ENCODE assay signal across 15 cellular contexts in the genomic region with DNA sequence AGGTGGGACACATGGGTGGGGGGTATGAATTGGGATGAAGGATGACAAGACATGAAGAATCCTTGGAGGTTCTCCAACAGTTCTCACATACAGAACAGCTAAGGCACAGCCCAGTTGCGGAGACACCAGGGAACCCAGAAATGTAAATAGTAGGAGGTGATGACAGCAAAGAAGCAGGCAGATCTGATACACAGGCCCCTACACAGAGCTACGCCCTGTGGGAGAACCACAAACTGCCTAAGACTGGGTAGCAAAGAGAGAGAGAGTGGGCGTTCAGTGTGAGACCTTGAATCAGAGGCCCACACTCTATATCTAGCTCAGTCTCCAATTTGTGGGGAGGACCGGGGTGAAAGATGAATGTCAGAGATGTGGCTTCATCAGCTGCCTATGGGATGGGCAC. TPM values are rescaled to one million over a fixed set of nuclear protein-coding genes. Genes with fewer than 3 reads are reported as not detected.
DNase-seq lines count a peak whose midpoint lies in the region; ATAC-seq and TF ChIP-seq lines count a peak whose summit lies in the region.
"Had no signal": no experiment of that assay in that cellular context is flagged by ENCODE, and none has a peak within 500 bp of the region (broad histone marks: within the 10 kb centered on the region; RNA-seq: fewer than 3 reads in every experiment).

No MANE protein-coding gene starts in this region.

- H3F3A ChIP-seq in neural progenitor cell (ENCODE audit: low read depth): no peaks in the 10 kb centered on the region

- H3K27me3 ChIP-seq in neural progenitor cell: no peaks in the 10 kb centered on the region
- H3K27me3 ChIP-seq: cardiac muscle cell had no signal

- no peaks in the 10 kb centered on the region for H3K36me3 ChIP-seq in neural progenitor cell
- H3K36me3 ChIP-seq: cardiac muscle cell, tibial artery had no signal

- no peak overlapping the region for H3K27ac Mint-ChIP-seq in activated CD4-positive, alpha-beta T cell treated with anti-CD3 and anti-CD28 coated beads, Interleukin-2, amount 10 ng/mL, durations not matched to agents 7 days and 5 days
- peak overlapping the region; percentile 1 for H3K27ac Mint-ChIP-seq in stimulated activated memory B cell treated with anti-CD40 and anti-IgM and Interleukin-4, amounts not matched to agents 10 μg/mL and 1 μg/mL and 100 μg/mL, for 72 hours
- H3K27ac Mint-ChIP-seq in osteocyte (ENCODE audit: unreplicated experiment): no peak overlapping the region
- no peak overlapping the region for H3K27ac Mint-ChIP-seq in neural progenitor cell

- no peak overlapping the region for H3K4me3 Mint-ChIP-seq in activated CD4-positive, alpha-beta T cell treated with anti-CD3 and anti-CD28 coated beads, Interleukin-2, amount 10 ng/mL, durations not matched to agents 7 days and 5 days
- no peak overlapping the region for H3K4me3 Mint-ChIP-seq in stimulated activated memory B cell treated with anti-CD40 and anti-IgM and Interleukin-4, amounts not matched to agents 10 μg/mL and 1 μg/mL and 100 μg/mL, for 72 hours
- H3K4me3 Mint-ChIP-seq in osteocyte (ENCODE audit: unreplicated experiment) (no peak overlapping the region), neural progenitor cell (no peak overlapping the region)

- H3K9me3 Mint-ChIP-seq in activated CD4-positive, alpha-beta T cell treated with anti-CD3 and anti-CD28 coated beads, Interleukin-2, amount 10 ng/mL, durations not matched to agents 7 days and 5 days: no peaks in the 10 kb centered on the region
- no peaks in the 10 kb centered on the region for H3K9me3 Mint-ChIP-seq in stimulated activated memory B cell treated with anti-CD40 and anti-IgM and Interleukin-4, amounts not matched to agents 10 μg/mL and 1 μg/mL and 100 μg/mL, for 72 hours
- H3K9me3 Mint-ChIP-seq in osteocyte (ENCODE audit: unreplicated experiment) (no peaks in the 10 kb centered on the region), neural progenitor cell (no peaks in the 10 kb centered on the region)

- H3K4me1 ChIP-seq in neural progenitor cell: peaks cover under 1% of the 10 kb centered on the region

- H3K9me3 ChIP-seq in neural progenitor cell (ENCODE audit: low read depth): no peaks in the 10 kb centered on the region
- H3K9me3 ChIP-seq: tibial artery had no signal

- H2AFZ ChIP-seq in neural progenitor cell (replicated peaks): no peak overlapping the region

- H3K27me3 Mint-ChIP-seq in activated CD4-positive, alpha-beta T cell treated with anti-CD3 and anti-CD28 coated beads, Interleukin-2, amount 10 ng/mL, durations not matched to agents 7 days and 5 days: no peaks in the 10 kb centered on the region
- no peaks in the 10 kb centered on the region for H3K27me3 Mint-ChIP-seq in stimulated activated memory B cell treated with anti-CD40 and anti-IgM and Interleukin-4, amounts not matched to agents 10 μg/mL and 1 μg/mL and 100 μg/mL, for 72 hours
- H3K27me3 Mint-ChIP-seq in osteocyte (ENCODE audit: unreplicated experiment) (no peaks in the 10 kb centered on the region), neural progenitor cell (ENCODE audit: insufficient read depth, low read depth) (peaks cover 2% of the 10 kb centered on the region)

- H3K27ac ChIP-seq in neural progenitor cell: no peak overlapping the region
- H3K27ac ChIP-seq: cardiac muscle cell, tibial artery had no signal

- peak; percentile 67 for DNase-seq in activated CD4-positive, alpha-beta T cell treated with anti-CD3 and anti-CD28 coated beads for 48 hours
- no peak for DNase-seq in activated CD4-positive, alpha-beta T cell treated with anti-CD3 and anti-CD28 coated beads, Interleukin-2, amount 10 ng/mL, durations not matched to agents 7 days and 5 days
- peak; percentile 68 for DNase-seq in activated CD8-positive, alpha-beta memory T cell treated with anti-CD3 and anti-CD28 coated beads, Interleukin-2, amount 50 U/mL, for 48 hours
- DNase-seq in foreskin fibroblast (peak; percentile 37 to 55), osteocyte (ENCODE audit: extremely low spot score, unreplicated experiment) (no peak), neural progenitor cell (ENCODE audit: low spot score) (no peak), HPDE6-E6E7 (ENCODE audit: extremely low spot score) (no peak)
- DNase-seq: DMS79, hippocampal formation, NCI-H2081 treated with DMSO at 0.1 percent for 48 hours, occipital lobe, SW 1271, tibial artery had no signal

- POLR2A ChIA-PET in activated CD4-positive, alpha-beta T cell treated with anti-CD3 and anti-CD28 coated beads, Interleukin-2, amount 10 ng/mL, durations not matched to agents 7 days and 5 days (lab: Charles Lee): interaction anchor here (0.6 kb wide), 1 partner anchor 410 kb away, joined by 3 read pairs; a partner anchor contains a TSS

- no peak overlapping the region for H3K9ac ChIP-seq in neural progenitor cell

- CTCF ChIA-PET in activated CD4-positive, alpha-beta T cell treated with anti-CD3 and anti-CD28 coated beads, Interleukin-2, amount 10 ng/mL, durations not matched to agents 7 days and 5 days (lab: Charles Lee): interaction anchor here (0.6 to 4.2 kb wide), 9 partner anchors 8 to 417 kb away, joined by 3 to 21 read pairs (median 3); a partner anchor contains a TSS

- H3K4me2 ChIP-seq in neural progenitor cell: no peak overlapping the region

- no peak for ATAC-seq in stimulated activated memory B cell treated with anti-CD40 and anti-IgM and Interleukin-4, amounts not matched to agents 10 μg/mL and 1 μg/mL and 100 μg/mL, for 72 hours

- no peaks in the 10 kb centered on the region for H4K20me1 ChIP-seq in neural progenitor cell (ENCODE audit: low read depth)

- H3K79me2 ChIP-seq in neural progenitor cell (ENCODE audit: low read depth): no peaks in the 10 kb centered on the region

- H3K4me1 Mint-ChIP-seq in activated CD4-positive, alpha-beta T cell treated with anti-CD3 and anti-CD28 coated beads, Interleukin-2, amount 10 ng/mL, durations not matched to agents 7 days and 5 days: peaks cover 37% of the 10 kb centered on the region
- H3K4me1 Mint-ChIP-seq in stimulated activated memory B cell treated with anti-CD40 and anti-IgM and Interleukin-4, amounts not matched to agents 10 μg/mL and 1 μg/mL and 100 μg/mL, for 72 hours: peaks cover 46% of the 10 kb centered on the region
- H3K4me1 Mint-ChIP-seq in osteocyte (ENCODE audit: unreplicated experiment) (peaks cover 46% of the 10 kb centered on the region), neural progenitor cell (no peaks in the 10 kb centered on the region)

- TF ChIP-seq CTCF in foreskin fibroblast (IDR thresholded peaks at IDR 0.05; ENCODE audit: low read depth, low read length) (no peak), osteocyte (IDR thresholded peaks at IDR 0.05) (no peak), neural progenitor cell (IDR thresholded peaks at IDR 0.05) (no peak)

- H3K4me3 ChIP-seq in foreskin fibroblast (ENCODE audit: low read depth in 1 of 2, low read length in 2 of 2) (no peak overlapping the region), neural progenitor cell (no peak overlapping the region)
- H3K4me3 ChIP-seq: cardiac muscle cell, tibial artery had no signal

- no peaks in the 10 kb centered on the region for H3K36me3 Mint-ChIP-seq in activated CD4-positive, alpha-beta T cell treated with anti-CD3 and anti-CD28 coated beads, Interleukin-2, amount 10 ng/mL, durations not matched to agents 7 days and 5 days (ENCODE audit: low read depth)
- no peaks in the 10 kb centered on the region for H3K36me3 Mint-ChIP-seq in stimulated activated memory B cell treated with anti-CD40 and anti-IgM and Interleukin-4, amounts not matched to agents 10 μg/mL and 1 μg/mL and 100 μg/mL, for 72 hours
- H3K36me3 Mint-ChIP-seq in osteocyte (ENCODE audit: unreplicated experiment): no peaks in the 10 kb centered on the region
- no peaks in the 10 kb centered on the region for H3K36me3 Mint-ChIP-seq in neural progenitor cell

RNA-seq across cellular contexts. Expression of a gene that starts 9.5 kb away (rescaled TPM):
- total RNA-seq in activated CD4-positive, alpha-beta T cell treated with anti-CD3 and anti-CD28 coated beads, Interleukin-2, amount 10 ng/mL, durations not matched to agents 7 days and 5 days: 10 to 100 TPM; 39.6 to 49.6 TPM
- total RNA-seq in osteocyte (72.7 and 73.7 TPM in 2 replicates), neural progenitor cell (ENCODE audit: low replicate concordance) (33.5 and 37.2 TPM in 2 replicates)

RNA-seq across cellular contexts. Expression of a gene that starts 22.9 kb away (rescaled TPM):
- total RNA-seq in activated CD4-positive, alpha-beta T cell treated with anti-CD3 and anti-CD28 coated beads, Interleukin-2, amount 10 ng/mL, durations not matched to agents 7 days and 5 days: 10 to 100 TPM; 20.2 to 20.9 TPM
- total RNA-seq in osteocyte (14.8 and 16.3 TPM in 2 replicates), neural progenitor cell (ENCODE audit: low replicate concordance) (14.9 and 28.8 TPM in 2 replicates)

Comparison
In these comparisons a context has a peak if more than half of its experiments do, and no peak if none do; other contexts are left out.
1. DNase-seq: peak in activated CD4-positive, alpha-beta T cell treated with anti-CD3 and anti-CD28 coated beads for 48 hours (single experiment), activated CD8-positive, alpha-beta memory T cell treated with anti-CD3 and anti-CD28 coated beads, Interleukin-2, amount 50 U/mL, for 48 hours (single experiment) and foreskin fibroblast (2 of 2); none in activated CD4-positive, alpha-beta T cell treated with anti-CD3 and anti-CD28 coated beads, Interleukin-2, amount 10 ng/mL, durations not matched to agents 7 days and 5 days (single experiment), osteocyte (single experiment), neural progenitor cell (single experiment) and HPDE6-E6E7 (single experiment).